Comparison of ENCODE assay signal across 8 cellular contexts in genomic region chr10:28677889-28678686, GRCh38. TPM values are rescaled to one million over a fixed set of nuclear protein-coding genes. Genes with fewer than 3 reads are reported as not detected.
DNase-seq lines count a peak whose midpoint lies in the region; ATAC-seq, FAIRE-seq and TF ChIP-seq lines count a peak whose summit lies in the region.

No MANE protein-coding gene starts in this region.

- H3K4me1 Mint-ChIP-seq in immature natural killer cell = peaks cover 28 to 35% of the 10 kb centered on the region in 2 donors

- BruUV-seq in K562 (replicated peaks; lab: Mats Ljungman, UMichigan) = no TSS peak

- no peak for TF ChIP-seq RAD21 in K562 (CRISPR knock-in tag; conservative IDR thresholded peaks at IDR 0.05 in 1 of 2, IDR thresholded peaks at IDR 0.05 in 1 of 2)

- TF ChIP-seq CTCF in K562 (IDR thresholded peaks at IDR 0.05 in 2 of 3, conservative IDR thresholded peaks at IDR 0.05 in 1 of 3; ENCODE audit: insufficient read depth in 2 of 3, low read depth in 1 of 3, low read length in 3 of 3) = no peak

- H3K9me1 ChIP-seq in K562 (ENCODE audit: control insufficient read depth, insufficient read depth, low read length) = no peaks in the 10 kb centered on the region

- peak overlapping the region in 1 of 6 donors; percentile 56 for H3K27ac Mint-ChIP-seq in immature natural killer cell

- peak overlapping the region; percentile 78 for H3K4me3 ChIP-seq in K562
- peak overlapping the region; percentile 48 to 80 for H3K4me3 ChIP-seq in small intestine (ENCODE audit: low read depth in 1 of 2, low read length in 2 of 2)

- no peaks in the 10 kb centered on the region for H3K36me3 Mint-ChIP-seq in immature natural killer cell

- peaks cover 38% of the 10 kb centered on the region for H4K20me1 ChIP-seq in K562 (replicated peaks; ENCODE audit: control insufficient read depth, insufficient read depth, low read length)

- H3K4me1 ChIP-seq in K562 (replicated peaks in 1 of 2; ENCODE audit: control insufficient read depth in 2 of 2, insufficient read depth in 2 of 2, low read length in 2 of 2) (peaks cover 24 to 38% of the 10 kb centered on the region in 2 experiments), small intestine (ENCODE audit: control insufficient read depth in 2 of 2, insufficient read depth in 1 of 2, low read depth in 1 of 2, low read length in 1 of 2) (no peaks in the 10 kb centered on the region)

- POLR2A ChIA-PET in K562 (lab: Yijun Ruan, JAX) = interaction anchor here (0.6 to 0.9 kb wide), 7 partner anchors 11 to 835 kb away, joined by 3 read pairs; no protein-coding TSS in a partner anchor

- CTCF ChIA-PET in K562 (lab: Yijun Ruan, JAX; ENCODE audit: low intra/inter-chr PET ratio) = interaction anchor here (0.6 to 1.1 kb wide), 4 partner anchors 56 to 314 kb away, joined by 3 to 8 read pairs (median 5); no protein-coding TSS in a partner anchor

- H3K9ac ChIP-seq in K562 (ENCODE audit: insufficient read depth in 1 of 2, low read depth in 2 of 2, low read length in 2 of 2) = peak overlapping the region; percentile 72 to 95

- intact Hi-C loops in K562 (cut with micrococcal nuclease) = loop anchor here (2.0 to 5.0 kb wide), 5 partner anchors 57 to 453 kb away; no protein-coding TSS in a partner anchor

- peak overlapping the region; percentile 64 for H3K27ac ChIP-seq in K562 (ENCODE audit: extremely low read depth, low read depth, low read length)
- H3K27ac ChIP-seq in small intestine (ENCODE audit: low read depth in 1 of 2, low read length in 1 of 2) = no peak overlapping the region

- TF ChIP-seq EP300 in K562 (IDR thresholded peaks at IDR 0.05; ENCODE audit: low read length) = no peak

- H3K9me3 Mint-ChIP-seq in immature natural killer cell = peaks cover 0 to 2% (median 0%) of the 10 kb centered on the region in 6 donors

- no peaks in the 10 kb centered on the region for H3K27me3 ChIP-seq in K562 (ENCODE audit: control insufficient read depth in 2 of 2, insufficient read depth in 2 of 2, low read length in 2 of 2)
- H3K27me3 ChIP-seq in small intestine (ENCODE audit: control insufficient read depth in 2 of 2, insufficient read depth in 2 of 2, low read length in 2 of 2) = peaks cover 12 to 28% of the 10 kb centered on the region in 2 donors

- TF ChIP-seq POLR2A in K562 (conservative IDR thresholded peaks at IDR 0.05) = no peak

- peak; percentile 44 for FAIRE-seq in K562 (lab: Jason Lieb, UNC)
- FAIRE-seq in small intestine (lab: Jason Lieb, UNC) = no peak

- peaks cover 11 to 24% (median 23%) of the 10 kb centered on the region in 3 donors for H3K27me3 Mint-ChIP-seq in immature natural killer cell (ENCODE audit: low read depth in 3 of 3)

- H3K4me2 ChIP-seq in K562 (ENCODE audit: insufficient read depth, low read length) = peak overlapping the region; percentile 95

- H3K79me2 ChIP-seq in K562 (ENCODE audit: control insufficient read depth, insufficient read depth, low read length) = peaks cover 58% of the 10 kb centered on the region

- peak overlapping the region; percentile 81 to 91 (median 84) for H3K4me3 Mint-ChIP-seq in immature natural killer cell

- peaks cover 24% of the 10 kb centered on the region for H3K36me3 ChIP-seq in K562 (ENCODE audit: control insufficient read depth, insufficient read depth, low read length)
- no peaks in the 10 kb centered on the region for H3K36me3 ChIP-seq in small intestine (ENCODE audit: control insufficient read depth in 2 of 2, insufficient read depth in 2 of 2, low read length in 2 of 2)

- DNase-seq in stimulated activated naive CD4-positive, alpha-beta T cell (lab: John Stamatoyannopoulos, UW) = peak in 4 of 6 experiments; percentile 18 to 43 (median 25)
- DNase-seq in stimulated activated naive CD4-positive, alpha-beta T cell treated with Interleukin-2 at 50 U/mL for 16 hours (lab: John Stamatoyannopoulos, UW) = no peak
- DNase-seq in RPMI7951 (ENCODE audit: low read depth) (peak; percentile 45), K562 (ENCODE audit: extremely low read depth in 1 of 4, low spot score in 3 of 4) (peak in 3 of 4 experiments; percentile 27 to 51 (median 29)), immature natural killer cell (peak; percentile 22 to 29 (median 27)), small intestine (no peak), HuH-7 (ENCODE audit: low spot score) (no peak), germinal center (ENCODE audit: low spot score) (no peak)

- ATAC-seq in K562 = peak; percentile 8

- WGBS in K562 (ENCODE audit: insufficient coverage, low coverage, missing lambda C conversion rate) = under 1% methylated on average over 39 of the region's 53 CpGs
- WGBS in small intestine, 3 donors = 3% methylated on average over 41 to 53 of the region's 53 CpGs

- H2AFZ ChIP-seq in K562 (ENCODE audit: low read depth, low read length) = peak overlapping the region; percentile 75

- in situ Hi-C loops in K562 (cut with MboI) = loop anchor here (10.0 kb wide), 1 partner anchor 197 kb away; no protein-coding TSS in a partner anchor

- no peaks in the 10 kb centered on the region for H3K9me3 ChIP-seq in K562 (replicated peaks; ENCODE audit: control insufficient read depth, insufficient read depth, low read depth, low read length)
- no peaks in the 10 kb centered on the region for H3K9me3 ChIP-seq in small intestine (ENCODE audit: control insufficient read depth, low read depth)

TF ChIP-seq in K562, 482 proteins besides CTCF, POLR2A, EP300 and RAD21 (continues in another document):
- TF ChIP-seq ZNF134 (CRISPR knock-in tag; conservative IDR thresholded peaks at IDR 0.05) = no peak
- no peak; the same call in 1 of the 2 replicates for TF ChIP-seq ZFX (CRISPR knock-in tag; IDR thresholded peaks at IDR 0.05)
- no peak for TF ChIP-seq ZNF3 (CRISPR knock-in tag; IDR thresholded peaks at IDR 0.05)
- peak; percentile 75 for TF ChIP-seq L3MBTL2 (IDR thresholded peaks at IDR 0.05)
- TF ChIP-seq USF1 (CRISPR knock-in tag; IDR thresholded peaks at IDR 0.05) = no peak
- no peak for TF ChIP-seq BACH1 (tag; IDR thresholded peaks at IDR 0.05)
- no peak for TF ChIP-seq RNF219 (CRISPR knock-in tag; IDR thresholded peaks at IDR 0.05)

RNA-seq across cellular contexts. Expression of gene BAMBI, which starts 0.8 kb away (rescaled TPM):
- total RNA-seq in RPMI7951 (2014; rRNA removed; shearing (Covaris generic)) = 39.1 and 44.6 TPM in 2 replicates
- total RNA-seq in K562 (2011; cell fraction: chromatin; rRNA removed; ENCODE audit: low replicate concordance) = 24.8 and 28.2 TPM in 2 replicates
- total RNA-seq in K562 (2011; cell fraction: nucleolus; rRNA removed) = 17.6 and 25.8 TPM in 2 replicates
- 17.6 and 19.4 TPM in 2 replicates for total RNA-seq in K562 (2011; cell fraction: nucleoplasm; rRNA removed)
- total RNA-seq in K562 (2014; rRNA removed) (21.8 TPM in 2 replicates), K562 (2014; rRNA removed; fragmentation: Illumina TruSeq; extraction: Trizol) (13.5 and 14.8 TPM in 2 replicates), K562 (2015; rRNA removed; fragmentation: Illumina TruSeq; extraction: Trizol) (18.9 and 19.2 TPM in 2 replicates), K562 (2021) (18.7 and 20.1 TPM in 2 replicates)
- polyA plus RNA-seq in K562 (2011; rRNA removed) (7.2 and 7.7 TPM in 2 replicates), K562 (2014; fragmentation: Illumina TruSeq; extraction: Trizol) (10.9 and 11.6 TPM in 2 replicates), K562 (2014; fragmentation: Nextera tagmentation; extraction: Ambion mirVana) (1 to 10 TPM; 2.0 to 2.9 TPM), K562 (2014; rRNA removed) (13.2 and 13.6 TPM in 2 replicates), immature natural killer cell (under 1 TPM in 2 of 3 donors, not detected in 1; 0.23 to 0.28 TPM), small intestine (1 to 10 TPM in 2 of 3 donors, not detected in 1; 1.1 to 1.3 TPM)
- 6.9 and 11.4 TPM in 2 replicates for polyA plus RNA-seq in K562 (2011; cell fraction: cytosol; rRNA removed)
- polyA plus RNA-seq in K562 (2011; cell fraction: nucleus; rRNA removed) = 21.3 and 26.7 TPM in 2 replicates
- 13.5 and 15.2 TPM in 2 replicates for polyA plus RNA-seq in K562 (2012)
- 6.0 and 6.4 TPM in 2 replicates for polyA minus RNA-seq in K562 (2011; rRNA and poly(A)+ RNA removed)
- polyA minus RNA-seq in K562 (2011; cell fraction: cytosol; rRNA and poly(A)+ RNA removed) = 4.6 and 6.2 TPM in 2 replicates
- 9.3 and 13.3 TPM in 2 replicates for polyA minus RNA-seq in K562 (2011; cell fraction: nucleus; rRNA and poly(A)+ RNA removed)

Comparison
In these comparisons a context has a peak if more than half of its experiments do, and no peak if none do; other contexts are left out.
1. DNase-seq: peak in stimulated activated naive CD4-positive, alpha-beta T cell (4 of 6), RPMI7951 (single experiment), K562 (3 of 4) and immature natural killer cell (3 of 3); none in stimulated activated naive CD4-positive, alpha-beta T cell treated with Interleukin-2 at 50 U/mL for 16 hours (single experiment), small intestine (single experiment), HuH-7 (single experiment) and germinal center (single experiment).